Comparison of ENCODE assay signal across 19 cellular contexts in the genomic region with DNA sequence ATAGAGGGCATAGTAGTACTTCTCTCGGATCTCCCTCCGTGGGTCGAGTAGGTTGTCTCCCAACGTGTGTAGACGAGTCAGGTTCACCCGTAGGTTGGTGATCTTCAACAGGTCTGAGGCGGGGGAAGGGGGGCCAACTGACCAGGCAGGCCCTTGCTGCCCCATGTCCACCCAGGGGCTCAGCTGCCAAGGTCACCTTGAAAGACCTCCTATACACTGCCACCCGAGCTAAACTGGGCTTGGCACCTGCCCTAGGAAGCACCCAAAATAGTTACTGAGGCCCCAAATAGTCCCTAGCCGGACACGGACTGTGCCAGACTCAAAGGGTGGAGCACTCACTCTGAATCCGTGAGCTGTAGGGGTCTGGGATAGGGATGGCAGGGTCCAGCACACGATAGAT. TPM values are rescaled to one million over a fixed set of nuclear protein-coding genes. Genes with fewer than 3 reads are reported as not detected.
DNase-seq lines count a peak whose midpoint lies in the region; ATAC-seq, FAIRE-seq and TF ChIP-seq lines count a peak whose summit lies in the region.
"Had no signal": no experiment of that assay in that cellular context is flagged by ENCODE, and none has a peak within 500 bp of the region (broad histone marks: within the 10 kb centered on the region; RNA-seq: fewer than 3 reads in every experiment).

No MANE protein-coding gene starts in this region.

- H3K27ac ChIP-seq in astrocyte (ENCODE audit: low read depth, low read length) (no peak overlapping the region), right atrium auricular region (peak overlapping the region; percentile 90 to 92)

- no peak for FAIRE-seq in astrocyte (lab: Jason Lieb, UNC)

- peaks cover 50% of the 10 kb centered on the region for H3K79me2 ChIP-seq in astrocyte (ENCODE audit: insufficient read depth, low read length)

- peak overlapping the region; percentile 41 for H3K27ac Mint-ChIP-seq in astrocyte (ENCODE audit: unreplicated experiment)
- no peak overlapping the region for H3K27ac Mint-ChIP-seq in progenitor cell of endocrine pancreas
- H3K27ac Mint-ChIP-seq: activated CD4-positive, alpha-beta memory T cell treated with anti-CD3 and anti-CD28 coated beads, Interleukin-2, amount 10 ng/mL, durations not matched to agents 7 days and 5 days; activated naive CD4-positive, alpha-beta T cell treated with anti-CD3 and anti-CD28 coated beads, Interleukin-2, amount 50 U/mL, for 24 hours; T-cell had no signal

- no peak overlapping the region for H2AFZ ChIP-seq in astrocyte (ENCODE audit: low read depth, low read length)

- H3K4me1 Mint-ChIP-seq in astrocyte (ENCODE audit: low read depth, unreplicated experiment) (peaks cover 10% of the 10 kb centered on the region), progenitor cell of endocrine pancreas (ENCODE audit: low read depth) (peaks cover 14% of the 10 kb centered on the region)
- H3K4me1 Mint-ChIP-seq: activated CD4-positive, alpha-beta memory T cell treated with anti-CD3 and anti-CD28 coated beads, Interleukin-2, amount 10 ng/mL, durations not matched to agents 7 days and 5 days; activated naive CD4-positive, alpha-beta T cell treated with anti-CD3 and anti-CD28 coated beads, Interleukin-2, amount 50 U/mL, for 24 hours had no signal

- H4K20me1 ChIP-seq in astrocyte (ENCODE audit: insufficient read depth, low read length): peaks cover 52% of the 10 kb centered on the region

- H3K9me3 ChIP-seq in astrocyte (ENCODE audit: insufficient read depth, low read depth, low read length) (no peaks in the 10 kb centered on the region), right atrium auricular region (no peaks in the 10 kb centered on the region)
- H3K9me3 ChIP-seq: MG63, uterus had no signal

- peak overlapping the region; percentile 99 for H3K4me2 ChIP-seq in astrocyte (ENCODE audit: low read length)

- DNase-seq in AG10803 (ENCODE audit: low read depth): no peak
- DNase-seq in astrocyte (ENCODE audit: low read depth): no peak
- DNase-seq in right atrium auricular region (ENCODE audit: low spot score): no peak
- DNase-seq in progenitor cell of endocrine pancreas (ENCODE audit: low spot score, unreplicated experiment): no peak
- DNase-seq in inferior parietal cortex (ENCODE audit: extremely low spot score): no peak
- DNase-seq in NCI-H82 (lab: John Stamatoyannopoulos, UW): no peak
- DNase-seq: activated CD4-positive, alpha-beta memory T cell treated with anti-CD3 and anti-CD28 coated beads, Interleukin-2, amount 10 ng/mL, durations not matched to agents 7 days and 5 days; activated T-cell treated with anti-CD3 and anti-CD28 coated beads, Interleukin-2, amount 50 U/mL, for 4 hours; MG63; naive B cell; NCI-H1694; NCI-H446; NK-92 treated with Interleukin-12 subunit alpha and Interleukin-12 subunit beta, amount 100 ng/mL, for 24 hours; stimulated activated naive CD4-positive, alpha-beta T cell treated with Interleukin-2 at 50 U/mL for 16 hours; T-cell; uterus had no signal

- ATAC-seq in HG03520 (IDR thresholded peaks at IDR 0.05; ENCODE audit: unreplicated experiment) (no peak), HG03354 (IDR thresholded peaks at IDR 0.05; ENCODE audit: poor library complexity, severe bottlenecking, unreplicated experiment) (no peak)
- ATAC-seq: activated T-cell treated with anti-CD3 and anti-CD28 coated beads, Interleukin-2, amount 50 U/mL, for 4 hours; T-cell had no signal

- H3K4me3 ChIP-seq in AG10803 (ENCODE audit: low read length): peak overlapping the region; percentile 97
- no peak overlapping the region for H3K4me3 ChIP-seq in astrocyte (ENCODE audit: insufficient read depth, low read depth, low read length)
- peak overlapping the region; percentile 67 to 78 for H3K4me3 ChIP-seq in right atrium auricular region
- H3K4me3 ChIP-seq: MG63 had no signal

- H3K9ac ChIP-seq in astrocyte (ENCODE audit: low read length): peak overlapping the region; percentile 97

- H3K36me3 ChIP-seq in astrocyte (ENCODE audit: insufficient read depth, low read length) (peaks cover 19% of the 10 kb centered on the region), right atrium auricular region (peaks cover 54% of the 10 kb centered on the region)
- H3K36me3 ChIP-seq: uterus had no signal

- H3K27me3 Mint-ChIP-seq in astrocyte (ENCODE audit: low read depth, unreplicated experiment) (no peaks in the 10 kb centered on the region), progenitor cell of endocrine pancreas (no peaks in the 10 kb centered on the region)

- no peaks in the 10 kb centered on the region for H3K27me3 ChIP-seq in astrocyte (ENCODE audit: insufficient read depth, low read length)
- H3K27me3 ChIP-seq in right atrium auricular region: no peaks in the 10 kb centered on the region
- H3K27me3 ChIP-seq: MG63, uterus had no signal

- H3K9me3 Mint-ChIP-seq in astrocyte (ENCODE audit: unreplicated experiment): no peaks in the 10 kb centered on the region
- no peaks in the 10 kb centered on the region for H3K9me3 Mint-ChIP-seq in progenitor cell of endocrine pancreas (ENCODE audit: low read depth)
- H3K9me3 Mint-ChIP-seq: activated CD4-positive, alpha-beta memory T cell treated with anti-CD3 and anti-CD28 coated beads, Interleukin-2, amount 10 ng/mL, durations not matched to agents 7 days and 5 days; activated naive CD4-positive, alpha-beta T cell treated with anti-CD3 and anti-CD28 coated beads, Interleukin-2, amount 50 U/mL, for 24 hours; activated T-cell treated with anti-CD3 and anti-CD28 coated beads, Interleukin-2, amount 50 U/mL, for 4 hours; naive B cell; T-cell had no signal

- H3K4me1 ChIP-seq in astrocyte (ENCODE audit: insufficient read depth, low read length) (peaks cover 22% of the 10 kb centered on the region), right atrium auricular region (peaks cover 0 to 31% of the 10 kb centered on the region in 2 donors)

- TF ChIP-seq CTCF in AG10803 (conservative IDR thresholded peaks at IDR 0.05; ENCODE audit: low read length) (no peak), astrocyte (IDR thresholded peaks at IDR 0.05; ENCODE audit: insufficient read depth, low read depth, low read length) (no peak), right atrium auricular region (IDR thresholded peaks at IDR 0.05) (no peak), progenitor cell of endocrine pancreas (IDR thresholded peaks at IDR 0.05; ENCODE audit: unreplicated experiment) (no peak)

- peaks cover 18% of the 10 kb centered on the region for H3K36me3 Mint-ChIP-seq in astrocyte (ENCODE audit: low read depth, unreplicated experiment)
- no peaks in the 10 kb centered on the region for H3K36me3 Mint-ChIP-seq in progenitor cell of endocrine pancreas (ENCODE audit: insufficient read depth)
- H3K36me3 Mint-ChIP-seq: activated naive CD4-positive, alpha-beta T cell treated with anti-CD3 and anti-CD28 coated beads, Interleukin-2, amount 50 U/mL, for 24 hours; naive B cell; T-cell had no signal

- H3K4me3 Mint-ChIP-seq in astrocyte (ENCODE audit: unreplicated experiment) (peak overlapping the region; percentile 90), progenitor cell of endocrine pancreas (ENCODE audit: low read depth) (peak overlapping the region; percentile 88)
- H3K4me3 Mint-ChIP-seq: activated CD4-positive, alpha-beta memory T cell treated with anti-CD3 and anti-CD28 coated beads, Interleukin-2, amount 10 ng/mL, durations not matched to agents 7 days and 5 days; activated naive CD4-positive, alpha-beta T cell treated with anti-CD3 and anti-CD28 coated beads, Interleukin-2, amount 50 U/mL, for 24 hours; activated T-cell treated with anti-CD3 and anti-CD28 coated beads, Interleukin-2, amount 50 U/mL, for 4 hours; T-cell had no signal

RNA-seq across cellular contexts. Expression of a gene that starts 1.8 kb away (rescaled TPM):
- total RNA-seq in astrocyte (344 and 391 TPM in 2 replicates), right atrium auricular region (1,000 to 10,000 TPM; 1,056 to 1,180 TPM), progenitor cell of endocrine pancreas (273 and 278 TPM in 2 replicates)
- total RNA-seq: activated CD4-positive, alpha-beta memory T cell treated with anti-CD3 and anti-CD28 coated beads, Interleukin-2, amount 10 ng/mL, durations not matched to agents 7 days and 5 days had no signal

RNA-seq across cellular contexts. Expression of a gene that starts 10.4 kb away (rescaled TPM):
- total RNA-seq in astrocyte: 28.7 and 31.7 TPM in 2 replicates
- 10 to 100 TPM; 49.3 to 58.7 TPM for total RNA-seq in right atrium auricular region
- 76.2 and 81.1 TPM in 2 replicates for total RNA-seq in progenitor cell of endocrine pancreas

RNA-seq across cellular contexts. Expression of a gene that starts 26.5 kb away (rescaled TPM):
- 189 and 231 TPM in 2 replicates for total RNA-seq in astrocyte
- 100 to 1,000 TPM; 118 to 138 TPM for total RNA-seq in right atrium auricular region
- total RNA-seq in progenitor cell of endocrine pancreas: 402 and 417 TPM in 2 replicates

RNA-seq across cellular contexts. Expression of a gene that starts 35.1 kb away (rescaled TPM):
- total RNA-seq in astrocyte (18.5 and 20.5 TPM in 2 replicates), right atrium auricular region (10 to 100 TPM; 16.7 to 25.2 TPM), progenitor cell of endocrine pancreas (28.6 and 29.8 TPM in 2 replicates)

RNA-seq across cellular contexts. Expression of a gene that starts 37.2 kb away (rescaled TPM):
- 109 and 119 TPM in 2 replicates for total RNA-seq in astrocyte
- 10 to 100 TPM; 39.1 to 46.8 TPM for total RNA-seq in right atrium auricular region
- 130 and 134 TPM in 2 replicates for total RNA-seq in progenitor cell of endocrine pancreas
